ENCODE assay signal across 11 cellular contexts in the genomic region with DNA sequence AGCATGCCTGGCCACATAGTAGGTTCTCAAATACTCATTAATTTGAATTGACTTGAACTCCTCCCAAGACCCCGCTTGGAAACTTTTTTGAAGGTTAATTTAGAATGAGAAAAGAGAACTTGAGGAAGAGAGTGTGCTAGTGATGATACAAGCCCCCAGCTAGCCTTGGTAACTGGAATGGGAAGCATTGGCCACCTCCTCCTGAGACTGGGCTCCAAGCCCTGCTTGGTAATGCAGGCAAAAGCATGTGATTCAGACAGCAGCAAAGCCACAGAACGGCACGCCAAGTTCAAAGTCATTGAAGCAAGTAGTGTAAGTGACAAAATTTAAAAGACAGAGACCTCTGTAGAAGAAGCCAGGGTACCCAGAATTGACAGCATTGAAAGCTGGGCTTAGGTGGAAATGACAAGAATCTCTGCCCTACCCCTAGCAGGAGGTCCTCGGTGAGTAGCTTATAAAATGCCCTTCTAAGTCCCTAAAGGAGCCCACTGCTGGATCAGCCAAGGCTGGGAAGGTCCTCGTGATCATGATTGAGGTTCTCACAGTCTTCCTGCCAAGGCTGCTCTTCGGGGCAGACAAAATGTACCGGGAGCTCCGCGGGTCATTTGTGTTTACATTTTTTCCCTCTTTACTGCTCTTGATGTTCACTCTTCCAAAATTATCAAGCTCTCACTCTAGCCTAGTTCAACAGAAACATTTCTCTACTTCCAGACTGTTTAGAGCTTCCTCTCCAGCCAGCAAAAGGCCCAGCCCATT.
DNase-seq lines count a peak whose midpoint lies in the region; ATAC-seq and TF ChIP-seq lines count a peak whose summit lies in the region.
"Had no signal": no experiment of that assay in that cellular context is flagged by ENCODE, and none has a peak within 500 bp of the region (broad histone marks: within the 10 kb centered on the region; RNA-seq: fewer than 3 reads in every experiment).

No MANE protein-coding gene starts in this region.

- no peak overlapping the region for H3K23ac ChIP-seq in mesenchymal stem cell (ENCODE audit: low read length in 2 of 2)

- H3K9me3 Mint-ChIP-seq in endodermal cell: peaks cover 7% of the 10 kb centered on the region

- H3K27me3 ChIP-seq in MG63: no peaks in the 10 kb centered on the region
- H3K27me3 ChIP-seq in esophagus squamous epithelium: no peaks in the 10 kb centered on the region
- H3K27me3 ChIP-seq in mesenchymal stem cell (ENCODE audit: control insufficient read depth in 1 of 2, insufficient read depth in 1 of 2, low read length in 2 of 2): peaks cover 0 to under 1% of the 10 kb centered on the region in 2 experiments
- H3K27me3 ChIP-seq in upper lobe of right lung: no peaks in the 10 kb centered on the region
- H3K27me3 ChIP-seq in endodermal cell (ENCODE audit: control insufficient read depth, insufficient read depth, low read length, poor library complexity, severe bottlenecking): peaks cover 43% of the 10 kb centered on the region

- H2AFZ ChIP-seq in mesenchymal stem cell (ENCODE audit: low read depth, low read length): no peak overlapping the region

- H3K36me3 ChIP-seq in MG63: no peaks in the 10 kb centered on the region
- no peaks in the 10 kb centered on the region for H3K36me3 ChIP-seq in esophagus squamous epithelium
- H3K36me3 ChIP-seq in mesenchymal stem cell (ENCODE audit: control insufficient read depth in 1 of 2, insufficient read depth in 2 of 2, low read depth in 1 of 2, low read length in 2 of 2): no peaks in the 10 kb centered on the region
- no peaks in the 10 kb centered on the region for H3K36me3 ChIP-seq in upper lobe of right lung
- H3K36me3 ChIP-seq in endodermal cell (ENCODE audit: control insufficient read depth, insufficient read depth, low read length): no peaks in the 10 kb centered on the region

- 45 to 56% methylated on average over 9 of the region's 9 CpGs for WGBS in esophagus squamous epithelium, 2 donors
- WGBS in mesenchymal stem cell: 43% methylated on average over 9 of the region's 9 CpGs
- 92 to 96% methylated on average over 9 of the region's 9 CpGs for WGBS in endodermal cell (ENCODE audit: insufficient coverage in 1 of 2, insufficient read length in 1 of 2), 2 experiments

- TF ChIP-seq POLR2A in esophagus squamous epithelium (IDR thresholded peaks at IDR 0.05): no peak

- H3K4me3 ChIP-seq in MG63: no peak overlapping the region
- H3K4me3 ChIP-seq in esophagus squamous epithelium: no peak overlapping the region
- H3K4me3 ChIP-seq in mesenchymal stem cell (ENCODE audit: insufficient read depth in 1 of 2, low read depth in 1 of 2, low read length in 2 of 2): peak overlapping the region in 1 of 2 experiments; percentile 70
- H3K4me3 ChIP-seq in upper lobe of right lung: no peak overlapping the region
- H3K4me3 ChIP-seq in endodermal cell (ENCODE audit: low read length): no peak overlapping the region

- no peak overlapping the region for H3K4me2 ChIP-seq in mesenchymal stem cell (ENCODE audit: low read length, poor library complexity, severe bottlenecking)

- no peak overlapping the region for H2BK15ac ChIP-seq in mesenchymal stem cell (ENCODE audit: low read depth, poor library complexity, severe bottlenecking)

- H3K4me1 Mint-ChIP-seq in endodermal cell: peaks cover 20% of the 10 kb centered on the region

- DNase-seq in MG63 (peak; percentile 93), esophagus squamous epithelium (lab: John Stamatoyannopoulos, UW) (no peak), mesenchymal stem cell (peak; percentile 70), upper lobe of right lung (no peak), endodermal cell (no peak), KG1 (lab: John Stamatoyannopoulos, UW) (no peak), HT-29 (ENCODE audit: low spot score) (no peak)
- DNase-seq: activated CD4-positive, alpha-beta T cell treated with anti-CD3 and anti-CD28 coated beads for 36 hours; DMS 273 treated with DMSO at 0.1 percent for 48 hours; naive B cell; NCI-H1048 had no signal

- H4K8ac ChIP-seq in mesenchymal stem cell (ENCODE audit: low read length): peak overlapping the region; percentile 90

- H3K9ac ChIP-seq in mesenchymal stem cell (ENCODE audit: low read length) (peak overlapping the region; percentile 85), endodermal cell (ENCODE audit: extremely low read depth, low read length, poor library complexity, severe bottlenecking) (no peak overlapping the region)

- H2BK5ac ChIP-seq in mesenchymal stem cell (ENCODE audit: low read depth, low read length, poor library complexity, severe bottlenecking): no peak overlapping the region

- peaks cover 63% of the 10 kb centered on the region for H3K27me3 Mint-ChIP-seq in endodermal cell (ENCODE audit: insufficient read depth)

- TF ChIP-seq CTCF in esophagus squamous epithelium (IDR thresholded peaks at IDR 0.05) (no peak), upper lobe of right lung (IDR thresholded peaks at IDR 0.05) (no peak), endodermal cell (conservative IDR thresholded peaks at IDR 0.05) (no peak)

- H3K4me3 Mint-ChIP-seq in endodermal cell: no peak overlapping the region
- H3K4me3 Mint-ChIP-seq: activated CD4-positive, alpha-beta T cell treated with anti-CD3 and anti-CD28 coated beads for 36 hours; naive B cell had no signal

- H3K4me1 ChIP-seq in esophagus squamous epithelium: peaks cover 0 to 42% (median 5%) of the 10 kb centered on the region in 3 donors
- H3K4me1 ChIP-seq in mesenchymal stem cell (ENCODE audit: control insufficient read depth, insufficient read depth, low read depth, low read length): peaks cover 17% of the 10 kb centered on the region
- H3K4me1 ChIP-seq in upper lobe of right lung: peaks cover 31% of the 10 kb centered on the region
- no peaks in the 10 kb centered on the region for H3K4me1 ChIP-seq in endodermal cell (ENCODE audit: control insufficient read depth, insufficient read depth, low read length)

- peak overlapping the region; percentile 43 for H2AK5ac ChIP-seq in mesenchymal stem cell (ENCODE audit: low read length, severe bottlenecking)

- peak overlapping the region in 1 of 2 experiments; percentile 60 for H3K4ac ChIP-seq in mesenchymal stem cell (ENCODE audit: low read depth in 1 of 2, low read length in 2 of 2)

- peak overlapping the region; percentile 27 for H2BK120ac ChIP-seq in mesenchymal stem cell (ENCODE audit: low read depth, low read length)

- peak overlapping the region; percentile 75 to 77 for H3K18ac ChIP-seq in mesenchymal stem cell (ENCODE audit: low read depth in 1 of 2, low read length in 2 of 2)

- H3K27ac Mint-ChIP-seq in endodermal cell: no peak overlapping the region
- H3K27ac Mint-ChIP-seq: activated CD4-positive, alpha-beta T cell treated with anti-CD3 and anti-CD28 coated beads for 36 hours; naive B cell had no signal

- peak; percentile 23 for ATAC-seq in upper lobe of right lung
- ATAC-seq: activated CD4-positive, alpha-beta T cell treated with anti-CD3 and anti-CD28 coated beads for 36 hours had no signal

- H3K27ac ChIP-seq in esophagus squamous epithelium: peak overlapping the region in 3 of 4 donors; percentile 67 to 82 (median 75)
- peak overlapping the region; percentile 64 for H3K27ac ChIP-seq in mesenchymal stem cell (ENCODE audit: low read length, poor library complexity, severe bottlenecking)
- H3K27ac ChIP-seq in upper lobe of right lung: peak overlapping the region; percentile 32
- H3K27ac ChIP-seq in endodermal cell (ENCODE audit: low read depth, low read length): no peak overlapping the region

- H3K14ac ChIP-seq in mesenchymal stem cell (ENCODE audit: low read length in 2 of 2): no peak overlapping the region

- peak overlapping the region; percentile 83 for H4K91ac ChIP-seq in mesenchymal stem cell (ENCODE audit: low read length)

- H3K9me3 ChIP-seq in MG63 (peaks cover 3% of the 10 kb centered on the region; the same call in 1 of the 2 replicates), esophagus squamous epithelium (no peaks in the 10 kb centered on the region), mesenchymal stem cell (ENCODE audit: control insufficient read depth, low read length) (no peaks in the 10 kb centered on the region), upper lobe of right lung (no peaks in the 10 kb centered on the region), endodermal cell (ENCODE audit: control insufficient read depth, low read length) (no peaks in the 10 kb centered on the region)

- intact Hi-C loops in esophagus squamous epithelium (cut with DNase I) (no loop called here), upper lobe of right lung (cut with DNase I) (no loop called here)

- H3K79me1 ChIP-seq in mesenchymal stem cell (replicated peaks; ENCODE audit: low read length, poor library complexity, severe bottlenecking): no peaks in the 10 kb centered on the region

- peak overlapping the region; percentile 61 to 67 for H2BK12ac ChIP-seq in mesenchymal stem cell (ENCODE audit: low read length in 2 of 2)

- H3K36me3 Mint-ChIP-seq in endodermal cell (ENCODE audit: low read depth): no peaks in the 10 kb centered on the region

Comparison
In these comparisons a context has a peak if more than half of its experiments do, and no peak if none do; other contexts are left out.
1. DNase-seq: peak in MG63 (single experiment) and mesenchymal stem cell (single experiment); none in esophagus squamous epithelium (single experiment), upper lobe of right lung (single experiment), endodermal cell (single experiment), KG1 (single experiment) and HT-29 (single experiment).